21 cellular contexts compared by ENCODE assay signal in the genomic region with DNA sequence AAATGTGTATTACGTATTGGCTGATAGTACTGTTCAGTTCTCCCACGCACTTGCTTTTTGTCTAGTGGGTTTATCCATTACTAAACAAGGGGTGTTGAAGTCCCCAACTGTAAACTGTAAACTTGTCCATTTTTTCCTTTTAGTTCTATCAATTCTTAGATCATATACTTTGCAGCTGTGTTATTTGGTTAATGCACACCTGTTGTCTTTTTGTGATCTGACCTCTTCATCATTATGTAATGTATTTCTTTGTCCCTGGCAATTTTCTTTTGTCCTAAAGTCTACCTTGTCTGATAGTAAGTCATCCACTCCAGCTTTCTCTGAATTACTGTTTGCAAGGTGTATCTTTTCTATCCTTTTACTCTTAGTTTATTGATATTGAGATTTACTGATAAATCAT.
"Had no signal": no experiment of that assay in that cellular context is flagged by ENCODE, and none has a peak within 500 bp of the region (broad histone marks: within the 10 kb centered on the region; RNA-seq: fewer than 3 reads in every experiment).

No MANE protein-coding gene starts in this region.

- H3K9me2 ChIP-seq: SK-N-SH had no signal

- H3K9me3 ChIP-seq: SK-N-SH had no signal

- ATAC-seq: HepG2, Panc1 had no signal

- H3K27ac ChIP-seq: RWPE1 had no signal

- H3K4me2 ChIP-seq: SK-N-SH had no signal

- FAIRE-seq: HepG2 had no signal

- H3K9ac ChIP-seq: SK-N-SH had no signal

- DNase-seq: IMR-90, KBM-7, NCI-H1092, NCI-H1105 treated with DMSO at 0.1 percent for 48 hours, NCI-H1417 treated with DMSO at 0.1 percent for 48 hours, NCI-H146, NCI-H187, NCI-H2029, NCI-H2081 treated with DMSO at 0.1 percent for 48 hours, NCI-H2171, NCI-H226, NCI-H446, NCI-H510A, NCI-H524 treated with DMSO at 0.1 percent for 48 hours, NCI-H69, NCI-H774, SHP77, SK-N-SH had no signal
